ENCODE assay signal across 8 cellular contexts in genomic region chr2:27211943-27212625, GRCh38. TPM values are rescaled to one million over a fixed set of nuclear protein-coding genes. Genes with fewer than 3 reads are reported as not detected.
DNase-seq lines count a peak whose midpoint lies in the region; ATAC-seq and TF ChIP-seq lines count a peak whose summit lies in the region.

A gene with protein sequence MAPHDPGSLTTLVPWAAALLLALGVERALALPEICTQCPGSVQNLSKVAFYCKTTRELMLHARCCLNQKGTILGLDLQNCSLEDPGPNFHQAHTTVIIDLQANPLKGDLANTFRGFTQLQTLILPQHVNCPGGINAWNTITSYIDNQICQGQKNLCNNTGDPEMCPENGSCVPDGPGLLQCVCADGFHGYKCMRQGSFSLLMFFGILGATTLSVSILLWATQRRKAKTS (plus strand): TSS chr2:27212041. CDS start chr2:27212369, 328 bp downstream.
TSS of gene SLC5A6 (minus strand) at chr2:27212268. CDS start at chr2:27207650, 4,618 bp downstream.

- TF ChIP-seq CTCF in AG04449 (IDR thresholded peaks at IDR 0.05; ENCODE audit: insufficient read depth, low read length, missing control alignments) (no peak), VCaP (conservative IDR thresholded peaks at IDR 0.05) (no peak), MCF 10A (IDR thresholded peaks at IDR 0.05; ENCODE audit: unreplicated experiment) (no peak)

- peak within 1 kb of the TSS; percentile 96 for H3K27ac ChIP-seq in VCaP
- H3K27ac ChIP-seq in skeletal muscle tissue (ENCODE audit: low read depth, low read length): peak within 1 kb of the TSS; percentile 98

- POLR2A ChIA-PET in AG04449 (lab: Yijun Ruan, JAX) (interaction anchor here (0.9 to 1.4 kb wide), 2 partner anchors 68 to 78 kb away, joined by 3 to 5 read pairs; partner anchors contain the start of gene PREB), MCF 10A (lab: Yijun Ruan, JAX) (interaction anchor here (0.6 to 3.2 kb wide), 17 partner anchors 66 to 451 kb away, joined by 3 to 20 read pairs (median 4); partner anchors contain the start of genes AGBL5, GTF3C2, KHK and MPV17)

- BruUV-seq in MCF 10A (replicated peaks; lab: Mats Ljungman, UMichigan): no TSS peak

- peaks cover 20% of the 10 kb centered on the region for H3K4me1 Mint-ChIP-seq in MCF 10A (ENCODE audit: insufficient read depth, unreplicated experiment)

- H3K4me3 ChIP-seq in AG04449 (ENCODE audit: low read depth, low read length) (peak within 1 kb of the TSS; percentile 91), iPS-18c (ENCODE audit: insufficient read depth, low read depth, low read length) (peak within 1 kb of the TSS; percentile 94), skeletal muscle tissue (ENCODE audit: low read length in 3 of 3) (peak within 1 kb of the TSS; percentile 88 to 96 (median 89))

- no peaks in the 10 kb centered on the region for H3K9me3 Mint-ChIP-seq in MCF 10A (ENCODE audit: unreplicated experiment)

- peaks cover 25 to 43% (median 32%) of the 10 kb centered on the region in 3 donors for H3K36me3 ChIP-seq in skeletal muscle tissue (ENCODE audit: control insufficient read depth in 3 of 3, insufficient read depth in 3 of 3, low read length in 3 of 3)

- H3K4me3 Mint-ChIP-seq in MCF 10A (ENCODE audit: unreplicated experiment): peak within 1 kb of the TSS; percentile 86

- intact Hi-C loops in MCF 10A (cut with micrococcal nuclease): loop anchor here (10.0 kb wide), 1 partner anchor 73 kb away; the partner anchor contains the start of gene TRIM54

- ATAC-seq in GM18907 (IDR thresholded peaks at IDR 0.05; ENCODE audit: unreplicated experiment) (peak; percentile 82), HG03135 (IDR thresholded peaks at IDR 0.05; ENCODE audit: unreplicated experiment) (peak; percentile 74)

- H3K27me3 Mint-ChIP-seq in MCF 10A (ENCODE audit: insufficient read depth, unreplicated experiment): no peaks in the 10 kb centered on the region

- peak within 1 kb of the TSS; percentile 97 to 100 (median 99) for H3K9ac ChIP-seq in skeletal muscle tissue (ENCODE audit: low read depth in 1 of 3, low read length in 3 of 3)

- H3K27me3 ChIP-seq in skeletal muscle tissue (ENCODE audit: control insufficient read depth in 3 of 3, insufficient read depth in 3 of 3, low read length in 3 of 3): no peaks in the 10 kb centered on the region

- H3K27ac Mint-ChIP-seq in MCF 10A (ENCODE audit: low read depth, unreplicated experiment): peak within 1 kb of the TSS; percentile 99

- H3K9me3 ChIP-seq in iPS-18c (ENCODE audit: control insufficient read depth, insufficient read depth, low read length): no peaks in the 10 kb centered on the region
- no peaks in the 10 kb centered on the region for H3K9me3 ChIP-seq in skeletal muscle tissue (ENCODE audit: control insufficient read depth in 3 of 3, low read length in 3 of 3)

- H3K36me3 Mint-ChIP-seq in MCF 10A (ENCODE audit: insufficient read depth, unreplicated experiment): peaks cover 44% of the 10 kb centered on the region

- DNase-seq in AG04449 (ENCODE audit: low read depth, low spot score) (no peak), NCI-H2196 (lab: John Stamatoyannopoulos, UW; ENCODE audit: unreplicated experiment) (peak; percentile 93), MCF 10A (ENCODE audit: unreplicated experiment) (peak; percentile 87)

- CTCF ChIA-PET in AG04449 (lab: Yijun Ruan, JAX): interaction anchor here (1.1 to 1.9 kb wide), 5 partner anchors 25 to 91 kb away, joined by 3 to 8 read pairs (median 6); no protein-coding TSS in a partner anchor
- CTCF ChIA-PET in MCF 10A (lab: Yijun Ruan, JAX): interaction anchor here (0.6 to 2.3 kb wide), 3 partner anchors 10 to 113 kb away, joined by 3 to 5 read pairs (median 5); no protein-coding TSS in a partner anchor

- H3K4me1 ChIP-seq in skeletal muscle tissue (ENCODE audit: control insufficient read depth in 3 of 3, insufficient read depth in 3 of 3, low read length in 3 of 3): peaks cover 16 to 21% (median 17%) of the 10 kb centered on the region in 3 donors

RNA-seq across cellular contexts. Expression of the first gene that starts in this region (rescaled TPM):
- total RNA-seq in MCF 10A (2022) (115 and 122 TPM in 2 replicates), skeletal muscle tissue (172 TPM)

RNA-seq across cellular contexts. Expression of gene SLC5A6, which starts in this region (rescaled TPM):
- total RNA-seq in MCF 10A (2022): 25.9 and 26.9 TPM in 2 replicates
- total RNA-seq in skeletal muscle tissue: 7.8 TPM
